In genomic region chr5:139014726-139015125, GRCh38 we compare ENCODE assay signal across 14 cellular contexts.
DNase-seq lines count a peak whose midpoint lies in the region; ATAC-seq, FAIRE-seq and TF ChIP-seq lines count a peak whose summit lies in the region.
"Had no signal": no experiment of that assay in that cellular context is flagged by ENCODE, and none has a peak within 500 bp of the region (broad histone marks: within the 10 kb centered on the region; RNA-seq: fewer than 3 reads in every experiment).

No MANE protein-coding gene starts in this region.

- BruUV-seq in K562 (replicated peaks; lab: Mats Ljungman, UMichigan), result no TSS peak

- DNase-seq in A549 (ENCODE audit: low read depth in 1 of 2, low spot score in 1 of 2) (peak; percentile 16 to 35), HS-5 (ENCODE audit: low read depth) (peak; percentile 79), K562 (ENCODE audit: extremely low read depth in 1 of 4, low spot score in 3 of 4) (no peak), kidney tubule cell (ENCODE audit: low spot score) (peak; percentile 73), SW480 (ENCODE audit: low spot score) (no peak), aorta (no peak), colonic mucosa (no peak)
- DNase-seq in activated naive CD4-positive, alpha-beta T cell treated with Interleukin-2 at 50 U/mL for 16 hours, result no peak
- DNase-seq: NCI-H2081 treated with DMSO at 0.1 percent for 48 hours; stimulated activated CD4-positive, alpha-beta T cell treated with anti-CD3 and anti-CD28 coated beads, Interleukin-2, amount 100 ng/mL, for 24 hours had no signal

- no peaks in the 10 kb centered on the region for H3K27me3 ChIP-seq in K562 (ENCODE audit: control insufficient read depth in 2 of 2, insufficient read depth in 2 of 2, low read length in 2 of 2)
- no peaks in the 10 kb centered on the region for H3K27me3 ChIP-seq in aorta (ENCODE audit: control insufficient read depth in 1 of 2, insufficient read depth in 2 of 2, low read length in 1 of 2)
- no peaks in the 10 kb centered on the region for H3K27me3 ChIP-seq in colonic mucosa
- H3K27me3 ChIP-seq: neutrophil had no signal

- TF ChIP-seq EP300 in A549 (IDR thresholded peaks at IDR 0.05) (no peak), K562 (IDR thresholded peaks at IDR 0.05; ENCODE audit: low read length) (no peak)

- H3K27ac ChIP-seq in A549 (0 out of 6 replicates have a peak overlapping the region, but pooled peaks of 1 of the 2 experiments have one; percentile 20), K562 (ENCODE audit: extremely low read depth, low read depth, low read length) (no peak overlapping the region), aorta (ENCODE audit: low read depth in 1 of 2, low read length in 2 of 2) (no peak overlapping the region), colonic mucosa (no peak overlapping the region)
- H3K27ac ChIP-seq: neutrophil, VCaP had no signal

- TF ChIP-seq POLR2A in A549 (IDR thresholded peaks at IDR 0.05; ENCODE audit: low read length) (no peak), K562 (conservative IDR thresholded peaks at IDR 0.05) (no peak)

- no peak overlapping the region for H3K9ac ChIP-seq in K562 (ENCODE audit: insufficient read depth in 1 of 2, low read depth in 2 of 2, low read length in 2 of 2)
- no peak overlapping the region for H3K9ac ChIP-seq in colonic mucosa (ENCODE audit: low read depth in 2 of 2, low read length in 2 of 2)

- CTCF ChIA-PET in A549 (lab: Yijun Ruan, JAX) (no interaction called here), K562 (lab: Yijun Ruan, JAX; ENCODE audit: low intra/inter-chr PET ratio) (interaction anchor here (0.7 kb wide), 1 partner anchor 28 kb away, joined by 3 read pairs; no protein-coding TSS in a partner anchor)

- 49% methylated on average over 4 of the region's 4 CpGs for WGBS in A549 (ENCODE audit: missing lambda C conversion rate)
- WGBS in K562 (ENCODE audit: insufficient coverage, low coverage, missing lambda C conversion rate), result 54% methylated on average over 4 of the region's 4 CpGs
- WGBS in aorta, 2 donors, result 74 to 83% methylated on average over 4 of the region's 4 CpGs

- no peaks in the 10 kb centered on the region for H3K9me3 ChIP-seq in A549
- H3K9me3 ChIP-seq in K562 (replicated peaks; ENCODE audit: control insufficient read depth, insufficient read depth, low read depth, low read length), result no peaks in the 10 kb centered on the region
- H3K9me3 ChIP-seq in aorta (ENCODE audit: control insufficient read depth, low read length), result no peaks in the 10 kb centered on the region
- H3K9me3 ChIP-seq in colonic mucosa, result no peaks in the 10 kb centered on the region
- H3K9me3 ChIP-seq: neutrophil had no signal

- H2AFZ ChIP-seq in K562 (ENCODE audit: low read depth, low read length), result no peak overlapping the region

- ATAC-seq in A549, result peak; percentile 79 to 83
- no peak for ATAC-seq in K562
- ATAC-seq in aorta (ENCODE audit: low FRiP score), result no peak

- intact Hi-C loops in K562 (cut with micrococcal nuclease) (no loop called here), aorta (cut with DNase I) (no loop called here), colonic mucosa (cut with DNase I) (no loop called here)

- H3K4me2 ChIP-seq in A549 (peak overlapping the region; percentile 35), K562 (ENCODE audit: insufficient read depth, low read length) (no peak overlapping the region)

- H3K36me3 ChIP-seq in K562 (ENCODE audit: control insufficient read depth, insufficient read depth, low read length), result no peaks in the 10 kb centered on the region; the same call in 2 of the 3 replicates
- H3K36me3 ChIP-seq in aorta (ENCODE audit: control insufficient read depth in 1 of 2, insufficient read depth in 2 of 2, low read length in 1 of 2), result peaks cover 0 to 4% of the 10 kb centered on the region in 2 donors
- no peaks in the 10 kb centered on the region for H3K36me3 ChIP-seq in colonic mucosa

- H3K4me3 ChIP-seq in A549 (no peak overlapping the region), K562 (no peak overlapping the region), aorta (ENCODE audit: low read length in 2 of 2) (no peak overlapping the region), colonic mucosa (no peak overlapping the region)

- TF ChIP-seq CTCF in A549 (IDR thresholded peaks at IDR 0.05), result no peak
- TF ChIP-seq CTCF in K562 (IDR thresholded peaks at IDR 0.05 in 2 of 3, conservative IDR thresholded peaks at IDR 0.05 in 1 of 3; ENCODE audit: insufficient read depth in 2 of 3, low read depth in 1 of 3, low read length in 3 of 3), result no peak
- no peak for TF ChIP-seq CTCF in colonic mucosa (IDR thresholded peaks at IDR 0.05)

- TF ChIP-seq RAD21 in A549 (conservative IDR thresholded peaks at IDR 0.05 in 1 of 2, IDR thresholded peaks at IDR 0.05 in 1 of 2) (no peak), K562 (CRISPR knock-in tag; conservative IDR thresholded peaks at IDR 0.05 in 1 of 2, IDR thresholded peaks at IDR 0.05 in 1 of 2) (no peak)

- no peaks in the 10 kb centered on the region for H3K9me1 ChIP-seq in K562 (ENCODE audit: control insufficient read depth, insufficient read depth, low read length)

- H3K4me1 ChIP-seq in A549, result peaks cover 12% of the 10 kb centered on the region
- no peaks in the 10 kb centered on the region for H3K4me1 ChIP-seq in K562 (replicated peaks in 1 of 2; ENCODE audit: control insufficient read depth in 2 of 2, insufficient read depth in 2 of 2, low read length in 2 of 2)
- no peaks in the 10 kb centered on the region for H3K4me1 ChIP-seq in aorta (ENCODE audit: control insufficient read depth in 1 of 2, insufficient read depth in 2 of 2, low read length in 2 of 2)
- no peaks in the 10 kb centered on the region for H3K4me1 ChIP-seq in colonic mucosa

- POLR2A ChIA-PET in A549 (lab: Yijun Ruan, JAX) (no interaction called here), K562 (lab: Yijun Ruan, JAX) (interaction anchor here (0.5 to 1.1 kb wide), 2 partner anchors 9 to 51 kb away, joined by 3 to 4 read pairs; no protein-coding TSS in a partner anchor)

- no peak for FAIRE-seq in A549 (lab: Jason Lieb, UNC)
- peak; percentile 15 for FAIRE-seq in K562 (lab: Jason Lieb, UNC)
- FAIRE-seq: endometrium, islet of Langerhans had no signal

- H3K79me2 ChIP-seq in K562 (ENCODE audit: control insufficient read depth, insufficient read depth, low read length), result no peaks in the 10 kb centered on the region

- H4K20me1 ChIP-seq in K562 (replicated peaks; ENCODE audit: control insufficient read depth, insufficient read depth, low read length), result no peaks in the 10 kb centered on the region

- in situ Hi-C loops in K562 (cut with MboI), result no loop called here

TF ChIP-seq in A549, 52 proteins besides CTCF, POLR2A, EP300 and RAD21:
- TF ChIP-seq FOSB (CRISPR knock-in tag; IDR thresholded peaks at IDR 0.05), result no peak
- TF ChIP-seq FOSL2 (IDR thresholded peaks at IDR 0.05), result no peak
- 0 out of 2 replicates have a peak, but pooled peaks have one; percentile 17 for TF ChIP-seq FOSL2 (CRISPR knock-in tag; IDR thresholded peaks at IDR 0.05)

TF ChIP-seq in K562, 482 proteins besides CTCF, POLR2A, EP300 and RAD21:
- no peak for TF ChIP-seq MEIS2 (IDR thresholded peaks at IDR 0.05; ENCODE audit: partially characterized antibody)
- peak; percentile 86; the same call in 1 of the 2 replicates for TF ChIP-seq MYNN (IDR thresholded peaks at IDR 0.05)
- TF ChIP-seq MYNN (CRISPR knock-in tag; IDR thresholded peaks at IDR 0.05), result no peak

Comparison
In these comparisons a context has a peak if more than half of its experiments do, and no peak if none do; other contexts are left out.
1. ATAC-seq: peak in A549 (2 of 2); none in K562 (single experiment) and aorta (single experiment).
2. DNase-seq: peak in A549 (2 of 2), HS-5 (single experiment) and kidney tubule cell (single experiment); none in K562 (0 of 4), SW480 (single experiment), aorta (0 of 2), colonic mucosa (single experiment) and activated naive CD4-positive, alpha-beta T cell treated with Interleukin-2 at 50 U/mL for 16 hours (single experiment).